In the genomic region with DNA sequence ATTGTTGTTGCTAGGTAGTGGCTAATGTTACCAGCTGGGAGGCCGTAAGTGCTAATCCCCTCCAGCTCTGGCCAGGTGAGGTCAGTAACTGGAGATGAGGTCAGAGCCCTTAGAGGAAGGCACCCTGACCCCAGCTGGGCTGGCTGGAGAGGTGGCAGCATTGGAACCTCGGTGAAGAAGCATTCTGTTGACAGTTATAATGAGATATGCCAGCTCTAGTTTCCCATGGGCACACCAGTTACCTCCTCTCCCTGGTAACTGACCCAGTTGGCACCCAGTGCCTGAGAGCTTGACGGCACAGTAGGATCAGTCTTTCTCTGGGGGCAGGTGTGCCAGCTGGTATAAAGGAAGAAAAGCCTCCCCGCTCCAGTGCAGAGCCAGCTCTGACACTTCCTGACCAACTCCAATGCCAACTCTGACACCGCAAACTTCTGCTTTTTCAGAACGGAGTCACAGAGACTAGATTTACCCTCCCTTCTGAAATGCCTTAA, we compare ENCODE assay signal across 18 cellular contexts. TPM values are rescaled to one million over a fixed set of nuclear protein-coding genes. Genes with fewer than 3 reads are reported as not detected.
DNase-seq lines count a peak whose midpoint lies in the region; ATAC-seq, FAIRE-seq and TF ChIP-seq lines count a peak whose summit lies in the region.
"Had no signal": no experiment of that assay in that cellular context is flagged by ENCODE, and none has a peak within 500 bp of the region (broad histone marks: within the 10 kb centered on the region; RNA-seq: fewer than 3 reads in every experiment).

No MANE protein-coding gene starts in this region.

- H3K27me3 ChIP-seq in BLaER1 treated with 17β-estradiol and CSF1 and Interleukin-3, amounts not matched to agents 10 nM and 100 nM: no peaks in the 10 kb centered on the region
- H3K27me3 ChIP-seq in GM12878 (replicated peaks in 1 of 2; ENCODE audit: control insufficient read depth in 2 of 2, insufficient read depth in 2 of 2, low read length in 1 of 2): no peaks in the 10 kb centered on the region
- H3K27me3 ChIP-seq in smooth muscle cell (ENCODE audit: low read depth): no peaks in the 10 kb centered on the region

- H3K27ac ChIP-seq in BLaER1 treated with 17β-estradiol and CSF1 and Interleukin-3, amounts not matched to agents 10 nM and 100 nM: peak overlapping the region in 9 of 11 experiments; percentile 6 to 49 (median 28); a peak in 9 of 22 replicates
- H3K27ac ChIP-seq in GM12878 (ENCODE audit: control insufficient read depth, insufficient read depth) (no peak overlapping the region), smooth muscle cell (ENCODE audit: low read depth) (no peak overlapping the region)

- ATAC-seq in GM12878 (0 out of 3 replicates have a peak, but pooled peaks have one; percentile 24), mucosa of descending colon (peak; percentile 32), GM21723 (IDR thresholded peaks at IDR 0.05; ENCODE audit: unreplicated experiment) (no peak), HG03135 (IDR thresholded peaks at IDR 0.05; ENCODE audit: unreplicated experiment) (no peak)
- ATAC-seq: activated CD8-positive, alpha-beta memory T cell treated with anti-CD3 and anti-CD28 coated beads, Interleukin-2, amount 10 ng/mL, durations not matched to agents 7 days and 5 days; stimulated activated effector memory CD8-positive, alpha-beta T cell treated with anti-CD3 and anti-CD28 coated beads, Interleukin-12 subunit alpha, Interleukin-12 subunit beta, amount 100 ng/mL, for 72 hours had no signal

- in situ Hi-C loops in GM12878 (cut with MboI): no loop called here

- POLR2A ChIA-PET in GM12878 (lab: Charles Lee): no interaction called here

- H2AFZ ChIP-seq in GM12878 (ENCODE audit: control insufficient read depth, low read depth, low read length): no peak overlapping the region
- no peak overlapping the region for H2AFZ ChIP-seq in smooth muscle cell (ENCODE audit: low read depth)

- TF ChIP-seq POLR2A in NB4 (IDR thresholded peaks at IDR 0.05; ENCODE audit: extremely low read depth, insufficient read length) (no peak), GM12878 (IDR thresholded peaks at IDR 0.05; ENCODE audit: low read depth, low read length) (no peak)

- no peak for TF ChIP-seq CTCF in NB4 (IDR thresholded peaks at IDR 0.05; ENCODE audit: low read depth, low read length)
- TF ChIP-seq CTCF in GM12878 (IDR thresholded peaks at IDR 0.05 in 2 of 3, conservative IDR thresholded peaks at IDR 0.05 in 1 of 3; ENCODE audit: control insufficient read depth in 2 of 3, extremely low read depth in 1 of 3, insufficient read depth in 1 of 3, low read depth in 3 of 3, low read length in 3 of 3): no peak
- TF ChIP-seq CTCF in mucosa of descending colon (IDR thresholded peaks at IDR 0.05): no peak
- TF ChIP-seq CTCF in smooth muscle cell (IDR thresholded peaks at IDR 0.05; ENCODE audit: borderline replicate concordance, insufficient read depth, poor library complexity, severe bottlenecking): no peak

- no peak for TF ChIP-seq RAD21 in GM12878 (IDR thresholded peaks at IDR 0.05; ENCODE audit: insufficient read depth, low read depth, low read length)

- RAD21 ChIA-PET in GM12878 (lab: Charles Lee; ENCODE audit: unreplicated experiment): no interaction called here

- peaks cover 0 to 12% (median 0%) of the 10 kb centered on the region in 11 experiments; a peak in 2 of 22 replicates for H3K9me3 ChIP-seq in BLaER1 treated with 17β-estradiol and CSF1 and Interleukin-3, amounts not matched to agents 10 nM and 100 nM (replicated peaks in 1 of 11)
- no peaks in the 10 kb centered on the region for H3K9me3 ChIP-seq in GM12878 (replicated peaks; ENCODE audit: control insufficient read depth, insufficient read depth, low read length)
- no peaks in the 10 kb centered on the region for H3K9me3 ChIP-seq in mucosa of descending colon
- H3K9me3 ChIP-seq in smooth muscle cell (replicated peaks; ENCODE audit: low read depth): no peaks in the 10 kb centered on the region

- CTCF ChIA-PET in GM12878 (lab: Yijun Ruan, JAX): interaction anchor here (0.8 kb wide), 1 partner anchor 71 kb away, joined by 3 read pairs; no protein-coding TSS in a partner anchor

- H3F3A ChIP-seq in smooth muscle cell (ENCODE audit: low read depth): no peaks in the 10 kb centered on the region

- WGBS in GM12878 (ENCODE audit: insufficient coverage, insufficient replicate concordance, low lambda C conversion rate, missing lambda C conversion rate): 17% methylated on average over 6 of the region's 6 CpGs
- 87% methylated on average over 6 of the region's 6 CpGs for WGBS in smooth muscle cell (ENCODE audit: low lambda C conversion rate)

- BruUV-seq in GM12878 (replicated peaks; lab: Mats Ljungman, UMichigan): no TSS peak

- peak overlapping the region in 3 of 11 experiments; percentile 37 to 43 (median 42); a peak in 4 of 22 replicates for H3K9ac ChIP-seq in BLaER1 treated with 17β-estradiol and CSF1 and Interleukin-3, amounts not matched to agents 10 nM and 100 nM
- no peak overlapping the region for H3K9ac ChIP-seq in GM12878 (ENCODE audit: control insufficient read depth, insufficient read depth, low read length)
- no peak overlapping the region for H3K9ac ChIP-seq in smooth muscle cell (ENCODE audit: low read depth)

- intact Hi-C loops in GM12878 (cut with micrococcal nuclease; ENCODE audit: unreplicated experiment) (no loop called here), mucosa of descending colon (cut with DNase I, micrococcal nuclease) (no loop called here)

- no peak for FAIRE-seq in GM12878 (lab: Jason Lieb, UNC)
- FAIRE-seq: HTR-8/SVneo, TTC549 had no signal

- H4K20me1 ChIP-seq in BLaER1 treated with 17β-estradiol and CSF1 and Interleukin-3, amounts not matched to agents 10 nM and 100 nM: no peaks in the 10 kb centered on the region
- H4K20me1 ChIP-seq in GM12878 (ENCODE audit: control insufficient read depth, insufficient read depth) (no peaks in the 10 kb centered on the region), smooth muscle cell (ENCODE audit: low read depth) (no peaks in the 10 kb centered on the region)

- H3K4me3 ChIP-seq in BLaER1 treated with 17β-estradiol and CSF1 and Interleukin-3, amounts not matched to agents 10 nM and 100 nM: no peak overlapping the region
- H3K4me3 ChIP-seq in NB4 (ENCODE audit: low read depth, low read length) (no peak overlapping the region), GM12878 (no peak overlapping the region), mucosa of descending colon (no peak overlapping the region), smooth muscle cell (no peak overlapping the region)

- H3K4me1 ChIP-seq in BLaER1 treated with 17β-estradiol and CSF1 and Interleukin-3, amounts not matched to agents 10 nM and 100 nM: peaks cover 13 to 26% (median 19%) of the 10 kb centered on the region in 10 experiments
- H3K4me1 ChIP-seq in GM12878 (ENCODE audit: control insufficient read depth, insufficient read depth, low read length): no peaks in the 10 kb centered on the region
- H3K4me1 ChIP-seq in mucosa of descending colon (ENCODE audit: low read depth): peaks cover 6% of the 10 kb centered on the region
- no peaks in the 10 kb centered on the region for H3K4me1 ChIP-seq in smooth muscle cell (ENCODE audit: low read depth)

- DNase-seq in NB4 (ENCODE audit: low read depth) (peak; percentile 68), GM12878 (ENCODE audit: low read depth, low spot score) (no peak), mucosa of descending colon (no peak), inferior parietal cortex (ENCODE audit: extremely low spot score) (no peak), smooth muscle cell (lab: John Stamatoyannopoulos, UW; ENCODE audit: unreplicated experiment) (no peak)
- DNase-seq: activated CD8-positive, alpha-beta memory T cell treated with anti-CD3 and anti-CD28 coated beads, Interleukin-2, amount 10 ng/mL, durations not matched to agents 7 days and 5 days; cerebellar nuclear complex; mesenchymal stem cell; NCI-H1436 treated with DMSO at 0.1 percent for 48 hours; NCI-H69; SHP77; stimulated activated CD4-positive, alpha-beta T cell treated with anti-CD3 and anti-CD28 coated beads, Interleukin-2, amount 100 ng/mL, for 48 hours had no signal

- no peaks in the 10 kb centered on the region for H3K79me2 ChIP-seq in GM12878 (ENCODE audit: control insufficient read depth, insufficient read depth, low read length)
- no peaks in the 10 kb centered on the region for H3K79me2 ChIP-seq in smooth muscle cell (ENCODE audit: low read depth)

- SMC1A ChIA-PET in GM12878 (lab: Charles Lee; ENCODE audit: uncharacterized antibody, unreplicated experiment): no interaction called here

- no peak for TF ChIP-seq EP300 in GM12878 (IDR thresholded peaks at IDR 0.05; ENCODE audit: borderline replicate concordance in 1 of 2, control insufficient read depth in 1 of 2, low read depth in 2 of 2, low read length in 2 of 2)

- peak overlapping the region; percentile 62 to 90 (median 79) for H3K4me2 ChIP-seq in BLaER1 treated with 17β-estradiol and CSF1 and Interleukin-3, amounts not matched to agents 10 nM and 100 nM
- H3K4me2 ChIP-seq in GM12878 (ENCODE audit: control insufficient read depth, insufficient read depth) (no peak overlapping the region), smooth muscle cell (no peak overlapping the region)

- H3K36me3 ChIP-seq in BLaER1 treated with 17β-estradiol and CSF1 and Interleukin-3, amounts not matched to agents 10 nM and 100 nM: no peaks in the 10 kb centered on the region
- H3K36me3 ChIP-seq in GM12878 (ENCODE audit: control insufficient read depth in 2 of 2, insufficient read depth in 2 of 2, low read length in 1 of 2) (no peaks in the 10 kb centered on the region), mucosa of descending colon (ENCODE audit: low read depth) (no peaks in the 10 kb centered on the region), smooth muscle cell (ENCODE audit: low read depth) (no peaks in the 10 kb centered on the region)

RNA-seq across cellular contexts. Expression of gene SLC2A1, which starts 35.0 kb away (rescaled TPM):
- total RNA-seq in GM12878 (2013; cell fraction: nucleolus; rRNA removed): 231 and 256 TPM in 2 replicates
- 51.6 and 59.6 TPM in 2 replicates for total RNA-seq in GM12878 (2014; rRNA removed)
- total RNA-seq in GM12878 (2014; rRNA removed; fragmentation: Illumina TruSeq; extraction: Trizol): 21.1 and 21.9 TPM in 2 replicates
- 59.5 and 62.7 TPM in 2 replicates for total RNA-seq in GM12878 (2021)
- polyA plus RNA-seq in GM12878 (2011; ENCODE audit: low read depth): 14.2 TPM
- polyA plus RNA-seq in GM12878 (2011; rRNA removed): 24.6 and 61.0 TPM in 2 replicates
- polyA plus RNA-seq in GM12878 (2011; cell fraction: cytosol; rRNA removed): 65.0 and 66.9 TPM in 2 replicates
- 133 and 156 TPM in 2 replicates for polyA plus RNA-seq in GM12878 (2011; cell fraction: nucleus; rRNA removed)
- 31.0 and 72.3 TPM in 2 replicates for polyA plus RNA-seq in GM12878 (2012)
- 19.1 and 24.0 TPM in 2 replicates for polyA plus RNA-seq in GM12878 (2014; fragmentation: Illumina TruSeq; extraction: Trizol)
- polyA plus RNA-seq in GM12878 (2014; fragmentation: Nextera tagmentation; extraction: Ambion mirVana): 1 to 10 TPM; 5.7 to 8.2 TPM
- 28.7 and 29.0 TPM in 2 replicates for polyA plus RNA-seq in GM12878 (2014; rRNA removed)
- polyA plus RNA-seq in GM12878 (2016; fragmentation: Nextera tagmentation; extraction: Ambion mirVana): 10 to 100 TPM; 65.2 to 66.0 TPM
- 75.2 and 106 TPM in 2 replicates for polyA minus RNA-seq in GM12878 (2011; rRNA and poly(A)+ RNA removed)
- polyA minus RNA-seq in GM12878 (2011; cell fraction: cytosol; rRNA and poly(A)+ RNA removed): 35.3 and 45.0 TPM in 2 replicates
- 71.8 and 100 TPM in 2 replicates for polyA minus RNA-seq in GM12878 (2011; cell fraction: nucleus; rRNA and poly(A)+ RNA removed)
- total RNA-seq in mucosa of descending colon: 10 to 100 TPM; 36.0 to 81.2 (median 74.3) TPM
- total RNA-seq in smooth muscle cell: 749 and 1,091 TPM in 2 replicates
- polyA plus RNA-seq in smooth muscle cell: 275 and 842 TPM in 2 replicates

Comparison
In these comparisons a context has a peak if more than half of its experiments do, and no peak if none do; other contexts are left out.
1. H3K27ac ChIP-seq: peak in BLaER1 treated with 17β-estradiol and CSF1 and Interleukin-3, amounts not matched to agents 10 nM and 100 nM (9 of 11); none in GM12878 (single experiment) and smooth muscle cell (single experiment).
2. H3K4me2 ChIP-seq: peak in BLaER1 treated with 17β-estradiol and CSF1 and Interleukin-3, amounts not matched to agents 10 nM and 100 nM (11 of 11); none in GM12878 (single experiment) and smooth muscle cell (single experiment).
3. ATAC-seq: peak in GM12878 (single experiment) and mucosa of descending colon (single experiment); none in GM21723 (single experiment) and HG03135 (single experiment).